In genomic region chr7:139995034-139995915, GRCh38 we compare ENCODE assay signal across 12 cellular contexts.
DNase-seq lines count a peak whose midpoint lies in the region; ATAC-seq, FAIRE-seq and TF ChIP-seq lines count a peak whose summit lies in the region.
"Had no signal": no experiment of that assay in that cellular context is flagged by ENCODE, and none has a peak within 500 bp of the region (broad histone marks: within the 10 kb centered on the region; RNA-seq: fewer than 3 reads in every experiment).

No MANE protein-coding gene starts in this region.

- ATAC-seq in HG03442 (IDR thresholded peaks at IDR 0.05; ENCODE audit: unreplicated experiment): no peak

- no peaks in the 10 kb centered on the region for H3K27me3 ChIP-seq in bronchial epithelial cell (ENCODE audit: control insufficient read depth, insufficient read depth, low read length)

- FAIRE-seq in bronchial epithelial cell (lab: Jason Lieb, UNC) (no peak), GM12891 (lab: Jason Lieb, UNC) (no peak)
- FAIRE-seq: A204.1 had no signal

- no peak overlapping the region for H3K4me3 ChIP-seq in bronchial epithelial cell (ENCODE audit: low read depth, low read length)
- H3K4me3 ChIP-seq: prostate gland had no signal

- DNase-seq in NCI-H1694 (lab: John Stamatoyannopoulos, UW): peak; percentile 31
- no peak for DNase-seq in NCI-H1694 treated with DMSO at 0.1 percent for 48 hours (lab: John Stamatoyannopoulos, UW)
- peak; percentile 44 for DNase-seq in bronchial epithelial cell (ENCODE audit: low read depth)
- peak; percentile 51 for DNase-seq in iris pigment epithelial cell (ENCODE audit: low read depth)
- no peak for DNase-seq in GM12891 (ENCODE audit: insufficient read length, low spot score)
- DNase-seq in stimulated activated naive CD4-positive, alpha-beta T cell (lab: John Stamatoyannopoulos, UW): no peak
- DNase-seq: NCI-H1092, SIG-M5 had no signal

- peak overlapping the region; percentile 94 for H3K27ac ChIP-seq in temporal lobe (ENCODE audit: low read depth, low read length)
- H3K27ac ChIP-seq: prostate gland had no signal

- no peak for TF ChIP-seq CTCF in bronchial epithelial cell (IDR thresholded peaks at IDR 0.05; ENCODE audit: insufficient read depth, low read length, severe bottlenecking)

- TF ChIP-seq POLR2A in GM12891 (IDR thresholded peaks at IDR 0.05; ENCODE audit: low read depth, low read length): no peak

- H3K36me3 ChIP-seq in bronchial epithelial cell (ENCODE audit: control insufficient read depth, insufficient read depth, low read length): no peaks in the 10 kb centered on the region
- H3K36me3 ChIP-seq: prostate gland had no signal

TF ChIP-seq in GM12891, 5 proteins besides CTCF, POLR2A, EP300 and RAD21:
- no peak for TF ChIP-seq POLR2AphosphoS5 (IDR thresholded peaks at IDR 0.05; ENCODE audit: low read depth, low read length)
- no peak for TF ChIP-seq PAX5 (IDR thresholded peaks at IDR 0.05; ENCODE audit: insufficient read depth, low read length, severe bottlenecking)
- no peak for TF ChIP-seq SPI1 (IDR thresholded peaks at IDR 0.05; ENCODE audit: low read depth, low read length)
- TF ChIP-seq POU2F2 (IDR thresholded peaks at IDR 0.05; ENCODE audit: low read depth, low read length): no peak
- no peak for TF ChIP-seq TAF1 (IDR thresholded peaks at IDR 0.05; ENCODE audit: low read depth, low read length)
TF ChIP-seq in GM12891: peak in this region for 0.

Comparison
In these comparisons a context has a peak if more than half of its experiments do, and no peak if none do; other contexts are left out.
1. DNase-seq: peak in NCI-H1694 (single experiment), bronchial epithelial cell (single experiment) and iris pigment epithelial cell (single experiment); none in NCI-H1694 treated with DMSO at 0.1 percent for 48 hours (single experiment), GM12891 (single experiment) and stimulated activated naive CD4-positive, alpha-beta T cell (0 of 6).